8 cellular contexts compared by ENCODE assay signal in genomic region chr9:110254500-110254899, GRCh38. TPM values are rescaled to one million over a fixed set of nuclear protein-coding genes. Genes with fewer than 3 reads are reported as not detected.
DNase-seq lines count a peak whose midpoint lies in the region; ATAC-seq and TF ChIP-seq lines count a peak whose summit lies in the region.
"Had no signal": no experiment of that assay in that cellular context is flagged by ENCODE, and none has a peak within 500 bp of the region (broad histone marks: within the 10 kb centered on the region; RNA-seq: fewer than 3 reads in every experiment).

No MANE protein-coding gene starts in this region.

- no peaks in the 10 kb centered on the region for H3K27me3 ChIP-seq in iPS-15b (ENCODE audit: control insufficient read depth, insufficient read depth, low read length)
- no peaks in the 10 kb centered on the region for H3K27me3 ChIP-seq in neuronal stem cell (ENCODE audit: control insufficient read depth in 3 of 3, insufficient read depth in 3 of 3, low read depth in 1 of 3, low read length in 3 of 3)

- H3K27ac ChIP-seq in neuronal stem cell (replicated peaks; ENCODE audit: low read length): no peak overlapping the region

- H2BK15ac ChIP-seq in neuronal stem cell (ENCODE audit: low read length): no peak overlapping the region

- no peak overlapping the region for H2AFZ ChIP-seq in neuronal stem cell (ENCODE audit: low read length)

- H3K4me3 ChIP-seq in iPS-15b (ENCODE audit: low read depth, low read length) (peak overlapping the region; percentile 89), neuronal stem cell (ENCODE audit: low read length in 2 of 2) (peak overlapping the region in 1 of 2 donors; percentile 94)

- H3K4me1 ChIP-seq in iPS-15b (ENCODE audit: control insufficient read depth, insufficient read depth, low read length) (peaks cover 10% of the 10 kb centered on the region), neuronal stem cell (ENCODE audit: control insufficient read depth in 2 of 2, insufficient read depth in 1 of 2, low read depth in 1 of 2, low read length in 2 of 2) (peaks cover 6 to 10% of the 10 kb centered on the region in 2 donors)

- H3K18ac ChIP-seq in neuronal stem cell (ENCODE audit: low read length): no peak overlapping the region

- CTCF ChIA-PET in activated CD8-positive, alpha-beta T cell treated with anti-CD3 and anti-CD28 coated beads, Interleukin-2, amount 10 ng/mL, durations not matched to agents 7 days and 5 days (lab: Charles Lee): no interaction called here

- no peak overlapping the region for H2AK5ac ChIP-seq in neuronal stem cell (ENCODE audit: low read depth, low read length)

- POLR2A ChIA-PET in activated CD8-positive, alpha-beta T cell treated with anti-CD3 and anti-CD28 coated beads, Interleukin-2, amount 10 ng/mL, durations not matched to agents 7 days and 5 days (lab: Charles Lee): no interaction called here

- ATAC-seq in activated CD8-positive, alpha-beta T cell treated with anti-CD3 and anti-CD28 coated beads, Interleukin-2, amount 10 ng/mL, durations not matched to agents 7 days and 5 days: no peak
- no peak for ATAC-seq in stimulated activated naive B cell treated with anti-CD40 and anti-IgM and Interleukin-4, amounts not matched to agents 10 μg/mL and 1 μg/mL and 100 μg/mL, for 72 hours (replicated peaks)

- H3K4me2 ChIP-seq in neuronal stem cell (ENCODE audit: insufficient read depth, low read length, poor library complexity, severe bottlenecking): no peak overlapping the region

- no peak for DNase-seq in HFFc6
- DNase-seq in activated CD8-positive, alpha-beta T cell treated with anti-CD3 and anti-CD28 coated beads, Interleukin-2, amount 10 ng/mL, durations not matched to agents 7 days and 5 days: no peak
- DNase-seq in stimulated activated naive B cell treated with anti-CD40 and anti-IgM and Interleukin-4, amounts not matched to agents 10 μg/mL and 1 μg/mL and 100 μg/mL, for 72 hours: no peak
- no peak for DNase-seq in neuronal stem cell (ENCODE audit: low spot score)
- DNase-seq in cerebellar cortex (ENCODE audit: low spot score): no peak
- no peak for DNase-seq in medulla oblongata (ENCODE audit: extremely low spot score)
- DNase-seq: RPMI8226 had no signal

- no peak overlapping the region for H3K23ac ChIP-seq in neuronal stem cell (ENCODE audit: low read depth, low read length, poor library complexity)

- H3K4me1 Mint-ChIP-seq in HFFc6 (ENCODE audit: low read depth): peaks cover 51% of the 10 kb centered on the region
- peaks cover 42% of the 10 kb centered on the region for H3K4me1 Mint-ChIP-seq in activated CD8-positive, alpha-beta T cell treated with anti-CD3 and anti-CD28 coated beads, Interleukin-2, amount 10 ng/mL, durations not matched to agents 7 days and 5 days (ENCODE audit: low read depth)
- H3K4me1 Mint-ChIP-seq in stimulated activated naive B cell treated with anti-CD40 and anti-IgM and Interleukin-4, amounts not matched to agents 10 μg/mL and 1 μg/mL and 100 μg/mL, for 72 hours: peaks cover 42 to 72% of the 10 kb centered on the region in 2 donors

- H3K9me3 ChIP-seq in iPS-15b (ENCODE audit: control insufficient read depth, insufficient read depth, low read length) (no peaks in the 10 kb centered on the region), neuronal stem cell (replicated peaks in 1 of 2; ENCODE audit: control insufficient read depth in 2 of 2, insufficient read depth in 1 of 2, low read depth in 1 of 2, low read length in 2 of 2) (no peaks in the 10 kb centered on the region)

- H3K14ac ChIP-seq in neuronal stem cell (ENCODE audit: low read length): no peak overlapping the region

- no peak overlapping the region for H2BK12ac ChIP-seq in neuronal stem cell (ENCODE audit: low read length)

- no peak overlapping the region for H4K91ac ChIP-seq in neuronal stem cell (ENCODE audit: low read depth, low read length, poor library complexity)

- H3K9ac ChIP-seq in iPS-15b (ENCODE audit: low read depth, low read length): no peak overlapping the region
- H3K9ac ChIP-seq in neuronal stem cell (ENCODE audit: low read depth, low read length, poor library complexity): no peak overlapping the region

- H2BK120ac ChIP-seq in neuronal stem cell (ENCODE audit: low read depth, low read length): no peak overlapping the region

- H3K36me3 Mint-ChIP-seq in HFFc6 (ENCODE audit: low read depth): peaks cover 35% of the 10 kb centered on the region
- peaks cover 39% of the 10 kb centered on the region for H3K36me3 Mint-ChIP-seq in activated CD8-positive, alpha-beta T cell treated with anti-CD3 and anti-CD28 coated beads, Interleukin-2, amount 10 ng/mL, durations not matched to agents 7 days and 5 days (ENCODE audit: low read depth)
- peaks cover 39 to 60% of the 10 kb centered on the region in 2 donors for H3K36me3 Mint-ChIP-seq in stimulated activated naive B cell treated with anti-CD40 and anti-IgM and Interleukin-4, amounts not matched to agents 10 μg/mL and 1 μg/mL and 100 μg/mL, for 72 hours

- H3K4me3 Mint-ChIP-seq in HFFc6: peak overlapping the region; percentile 99
- H3K4me3 Mint-ChIP-seq in activated CD8-positive, alpha-beta T cell treated with anti-CD3 and anti-CD28 coated beads, Interleukin-2, amount 10 ng/mL, durations not matched to agents 7 days and 5 days: peak overlapping the region; percentile 88
- peak overlapping the region; percentile 94 for H3K4me3 Mint-ChIP-seq in stimulated activated naive B cell treated with anti-CD40 and anti-IgM and Interleukin-4, amounts not matched to agents 10 μg/mL and 1 μg/mL and 100 μg/mL, for 72 hours

- TF ChIP-seq CTCF in HFFc6 (IDR thresholded peaks at IDR 0.05): no peak

- no peak overlapping the region for H4K8ac ChIP-seq in neuronal stem cell (ENCODE audit: low read depth, low read length)

- H3K79me1 ChIP-seq in neuronal stem cell (ENCODE audit: low read depth, low read length): peaks cover 8% of the 10 kb centered on the region

- WGBS in neuronal stem cell (ENCODE audit: extremely low coverage in 2 of 2, insufficient read length in 2 of 2, insufficient replicate concordance in 1 of 2), 2 donors: no CpG with 5 or more reads among the region's 2 CpGs

- H3K9me3 Mint-ChIP-seq in HFFc6: no peaks in the 10 kb centered on the region
- H3K9me3 Mint-ChIP-seq in activated CD8-positive, alpha-beta T cell treated with anti-CD3 and anti-CD28 coated beads, Interleukin-2, amount 10 ng/mL, durations not matched to agents 7 days and 5 days (ENCODE audit: insufficient read depth): no peaks in the 10 kb centered on the region
- H3K9me3 Mint-ChIP-seq in stimulated activated naive B cell treated with anti-CD40 and anti-IgM and Interleukin-4, amounts not matched to agents 10 μg/mL and 1 μg/mL and 100 μg/mL, for 72 hours: no peaks in the 10 kb centered on the region

- no peak overlapping the region for H2BK5ac ChIP-seq in neuronal stem cell (ENCODE audit: low read length)

- H3K36me3 ChIP-seq in iPS-15b (ENCODE audit: control insufficient read depth, insufficient read depth, low read length) (peaks cover 6% of the 10 kb centered on the region), neuronal stem cell (replicated peaks in 1 of 2; ENCODE audit: control insufficient read depth in 2 of 2, insufficient read depth in 2 of 2, low read length in 2 of 2) (peaks cover 5 to 18% of the 10 kb centered on the region in 2 donors)

- peaks cover 9% of the 10 kb centered on the region for H3K27me3 Mint-ChIP-seq in HFFc6 (ENCODE audit: insufficient read depth)
- no peaks in the 10 kb centered on the region for H3K27me3 Mint-ChIP-seq in activated CD8-positive, alpha-beta T cell treated with anti-CD3 and anti-CD28 coated beads, Interleukin-2, amount 10 ng/mL, durations not matched to agents 7 days and 5 days (ENCODE audit: low read depth)
- H3K27me3 Mint-ChIP-seq in stimulated activated naive B cell treated with anti-CD40 and anti-IgM and Interleukin-4, amounts not matched to agents 10 μg/mL and 1 μg/mL and 100 μg/mL, for 72 hours: no peaks in the 10 kb centered on the region

- H3K4ac ChIP-seq in neuronal stem cell (ENCODE audit: low read length): no peak overlapping the region

- H3K27ac Mint-ChIP-seq in HFFc6: peak overlapping the region; percentile 100
- peak overlapping the region; percentile 95 for H3K27ac Mint-ChIP-seq in activated CD8-positive, alpha-beta T cell treated with anti-CD3 and anti-CD28 coated beads, Interleukin-2, amount 10 ng/mL, durations not matched to agents 7 days and 5 days
- peak overlapping the region; percentile 98 for H3K27ac Mint-ChIP-seq in stimulated activated naive B cell treated with anti-CD40 and anti-IgM and Interleukin-4, amounts not matched to agents 10 μg/mL and 1 μg/mL and 100 μg/mL, for 72 hours

RNA-seq across cellular contexts. Expression of gene TXN, which starts 1.8 kb away (rescaled TPM):
- total RNA-seq in HFFc6 (2021; fragmentation: NEBNext Ultra II Directional; extraction: Animal tissue kit (Norgen Biotek cat#: 25700)): 100 to 1,000 TPM; 365 to 493 (median 450) TPM
- total RNA-seq in activated CD8-positive, alpha-beta T cell treated with anti-CD3 and anti-CD28 coated beads, Interleukin-2, amount 10 ng/mL, durations not matched to agents 7 days and 5 days: 100 to 1,000 TPM; 251 to 256 TPM
- 319 TPM for polyA plus RNA-seq in neuronal stem cell (2013, experiment 1 of 2)
- polyA plus RNA-seq in neuronal stem cell (2013, experiment 2 of 2): 332 TPM

RNA-seq across cellular contexts. Expression of gene C9orf152, which starts 46.5 kb away (rescaled TPM):
- not detected for total RNA-seq in HFFc6 (2021; fragmentation: NEBNext Ultra II Directional; extraction: Animal tissue kit (Norgen Biotek cat#: 25700))
- total RNA-seq in activated CD8-positive, alpha-beta T cell treated with anti-CD3 and anti-CD28 coated beads, Interleukin-2, amount 10 ng/mL, durations not matched to agents 7 days and 5 days: not detected
- polyA plus RNA-seq in neuronal stem cell (2013, experiment 1 of 2): not detected
- polyA plus RNA-seq in neuronal stem cell (2013, experiment 2 of 2): not detected
